Comparison of ENCODE assay signal across 8 cellular contexts in the genomic region with DNA sequence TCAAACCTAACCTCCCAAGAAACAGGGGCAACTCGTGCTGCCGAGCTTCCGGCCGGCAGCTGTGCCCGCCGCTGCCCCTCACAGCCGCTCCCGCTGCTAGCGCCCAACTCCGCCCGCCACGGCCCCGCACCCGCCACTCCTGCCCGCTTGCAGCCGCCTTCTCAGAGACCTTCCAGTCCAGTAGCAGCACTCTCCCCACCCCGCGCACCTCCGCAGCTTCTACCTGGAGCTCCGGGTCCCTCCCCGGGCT. TPM values are rescaled to one million over a fixed set of nuclear protein-coding genes. Genes with fewer than 3 reads are reported as not detected.
DNase-seq lines count a peak whose midpoint lies in the region; ATAC-seq and TF ChIP-seq lines count a peak whose summit lies in the region.

No MANE protein-coding gene starts in this region.

- peak overlapping the region; percentile 80 to 81 for H3K4me3 ChIP-seq in SK-N-SH (ENCODE audit: low read depth in 2 of 2, low read length in 1 of 2)
- H3K4me3 ChIP-seq in rectal smooth muscle tissue (ENCODE audit: low read length) = peak overlapping the region; percentile 99

- H3K4me3 Mint-ChIP-seq in activated CD4-positive, alpha-beta T cell treated with anti-CD3 and anti-CD28 coated beads for 36 hours = peak overlapping the region; percentile 94

- no peaks in the 10 kb centered on the region for H3K79me2 ChIP-seq in SK-N-SH (ENCODE audit: insufficient read depth)

- no peak for DNase-seq in activated CD4-positive, alpha-beta T cell treated with anti-CD3 and anti-CD28 coated beads for 36 hours
- no peak for DNase-seq in activated CD4-positive, alpha-beta T cell treated with anti-CD3 and anti-CD28 coated beads, Interleukin-2, amount 50 U/mL, for 4 hours
- DNase-seq in SK-N-SH (no peak), foreskin keratinocyte (no peak), GDM1 (lab: John Stamatoyannopoulos, UW) (no peak)
- DNase-seq in activated CD4-positive, alpha-beta T cell treated with anti-CD3 and anti-CD28 coated beads, Interleukin-2, amount 50 U/mL, for 48 hours = no peak

- H3K27me3 ChIP-seq in SK-N-SH (ENCODE audit: insufficient read depth) (no peaks in the 10 kb centered on the region), foreskin keratinocyte (no peaks in the 10 kb centered on the region), rectal smooth muscle tissue (ENCODE audit: control insufficient read depth, insufficient read depth, low read length) (no peaks in the 10 kb centered on the region)

- H3K27me3 Mint-ChIP-seq in activated CD4-positive, alpha-beta T cell treated with anti-CD3 and anti-CD28 coated beads for 36 hours = no peaks in the 10 kb centered on the region

- TF ChIP-seq CTCF in SK-N-SH (IDR thresholded peaks at IDR 0.05) (no peak), foreskin keratinocyte (conservative IDR thresholded peaks at IDR 0.05) (no peak)

- H3K27ac Mint-ChIP-seq in activated CD4-positive, alpha-beta T cell treated with anti-CD3 and anti-CD28 coated beads for 36 hours = peak overlapping the region; percentile 80

- intact Hi-C loops in activated CD4-positive, alpha-beta T cell treated with anti-CD3 and anti-CD28 coated beads for 36 hours (cut with DNase I, micrococcal nuclease) = loop anchor here (1.0 to 5.0 kb wide), 8 partner anchors 14 to 1422 kb away; a partner anchor contains a TSS

- no peaks in the 10 kb centered on the region for H3K9me2 ChIP-seq in SK-N-SH

- H3K36me3 ChIP-seq in SK-N-SH (replicated peaks in 1 of 2; ENCODE audit: control insufficient read depth in 1 of 2, insufficient read depth in 2 of 2, low read length in 1 of 2) = no peaks in the 10 kb centered on the region
- no peaks in the 10 kb centered on the region for H3K36me3 ChIP-seq in rectal smooth muscle tissue (ENCODE audit: control insufficient read depth, insufficient read depth, low read length)

- no peaks in the 10 kb centered on the region for H3K9me3 Mint-ChIP-seq in activated CD4-positive, alpha-beta T cell treated with anti-CD3 and anti-CD28 coated beads for 36 hours (ENCODE audit: low read depth)

- H3K9ac ChIP-seq in SK-N-SH = peak overlapping the region; percentile 42; the same call in 1 of the 2 replicates
- peak overlapping the region; percentile 77 for H3K9ac ChIP-seq in rectal smooth muscle tissue (ENCODE audit: low read length)

- peak overlapping the region; percentile 97 for H2AFZ ChIP-seq in SK-N-SH (ENCODE audit: low read depth)

- H3K9me3 ChIP-seq in SK-N-SH = no peaks in the 10 kb centered on the region

- peak overlapping the region; percentile 93 for H3K4me2 ChIP-seq in SK-N-SH

- H3K4me1 Mint-ChIP-seq in activated CD4-positive, alpha-beta T cell treated with anti-CD3 and anti-CD28 coated beads for 36 hours = peaks cover 16% of the 10 kb centered on the region

- H3K4me1 ChIP-seq in SK-N-SH (ENCODE audit: control insufficient read depth in 1 of 2, insufficient read depth in 2 of 2, low read depth in 1 of 2, low read length in 1 of 2) = peaks cover 0 to 3% of the 10 kb centered on the region in 2 experiments; a peak in 2 of 4 replicates
- H3K4me1 ChIP-seq in foreskin keratinocyte = peaks cover 11% of the 10 kb centered on the region
- H3K4me1 ChIP-seq in rectal smooth muscle tissue (ENCODE audit: control insufficient read depth, insufficient read depth, low read length) = no peaks in the 10 kb centered on the region

- POLR2A ChIA-PET in activated CD4-positive, alpha-beta T cell treated with anti-CD3 and anti-CD28 coated beads for 36 hours (lab: Charles Lee) = interaction anchor here (1.0 to 2.6 kb wide), 5 partner anchors 13 to 369 kb away, joined by 3 to 15 read pairs (median 5); a partner anchor contains a TSS
- POLR2A ChIA-PET in SK-N-SH (lab: Yijun Ruan, JAX) = interaction anchor here (0.7 to 1.8 kb wide), 4 partner anchors 14 to 196 kb away, joined by 3 to 20 read pairs (median 8); a partner anchor contains a TSS

- peaks cover 3% of the 10 kb centered on the region for H3K36me3 Mint-ChIP-seq in activated CD4-positive, alpha-beta T cell treated with anti-CD3 and anti-CD28 coated beads for 36 hours (ENCODE audit: low read depth)

- H3K27ac ChIP-seq in SK-N-SH (ENCODE audit: low read depth in 2 of 2, low read length in 1 of 2) = peak overlapping the region in 1 of 2 experiments; percentile 67; a peak in 2 of 4 replicates
- H3K27ac ChIP-seq in foreskin keratinocyte = no peak overlapping the region
- no peak overlapping the region for H3K27ac ChIP-seq in rectal smooth muscle tissue (ENCODE audit: low read depth, low read length)

- ATAC-seq in activated CD4-positive, alpha-beta T cell treated with anti-CD3 and anti-CD28 coated beads for 36 hours = no peak
- ATAC-seq in HG02970 (IDR thresholded peaks at IDR 0.05; ENCODE audit: low FRiP score, unreplicated experiment) (peak; percentile 33), foreskin keratinocyte (peak; percentile 53)

- peaks cover 9% of the 10 kb centered on the region for H3F3A ChIP-seq in SK-N-SH (replicated peaks; ENCODE audit: insufficient read depth)

- 8% methylated on average over 2 of the region's 21 CpGs for WGBS in SK-N-SH (ENCODE audit: low lambda C conversion rate)

- no peak for TF ChIP-seq EP300 in SK-N-SH (IDR thresholded peaks at IDR 0.05; ENCODE audit: borderline replicate concordance in 1 of 2, low read depth in 1 of 2, low read length in 1 of 2)

- no peak for TF ChIP-seq RAD21 in SK-N-SH (IDR thresholded peaks at IDR 0.05; ENCODE audit: low read length)

- no peaks in the 10 kb centered on the region for H4K20me1 ChIP-seq in SK-N-SH (ENCODE audit: insufficient read depth)

- CTCF ChIA-PET in activated CD4-positive, alpha-beta T cell treated with anti-CD3 and anti-CD28 coated beads for 36 hours (lab: Charles Lee) = interaction anchor here (0.5 to 1.6 kb wide), 7 partner anchors 17 to 449 kb away, joined by 3 to 7 read pairs (median 4); a partner anchor contains a TSS
- CTCF ChIA-PET in SK-N-SH (lab: Yijun Ruan, JAX) = interaction anchor here (0.6 to 1.7 kb wide), 3 partner anchors 15 to 649 kb away, joined by 3 to 6 read pairs (median 4); a partner anchor contains a TSS

TF ChIP-seq in SK-N-SH, 30 proteins besides CTCF, POLR2A, EP300 and RAD21 (continues in another document):
- TF ChIP-seq, protein P1, sequence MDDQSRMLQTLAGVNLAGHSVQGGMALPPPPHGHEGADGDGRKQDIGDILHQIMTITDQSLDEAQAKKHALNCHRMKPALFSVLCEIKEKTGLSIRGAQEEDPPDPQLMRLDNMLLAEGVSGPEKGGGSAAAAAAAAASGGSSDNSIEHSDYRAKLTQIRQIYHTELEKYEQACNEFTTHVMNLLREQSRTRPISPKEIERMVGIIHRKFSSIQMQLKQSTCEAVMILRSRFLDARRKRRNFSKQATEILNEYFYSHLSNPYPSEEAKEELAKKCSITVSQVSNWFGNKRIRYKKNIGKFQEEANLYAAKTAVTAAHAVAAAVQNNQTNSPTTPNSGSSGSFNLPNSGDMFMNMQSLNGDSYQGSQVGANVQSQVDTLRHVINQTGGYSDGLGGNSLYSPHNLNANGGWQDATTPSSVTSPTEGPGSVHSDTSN (IDR thresholded peaks at IDR 0.05) = no peak
- TF ChIP-seq CHD2 (IDR thresholded peaks at IDR 0.05; ENCODE audit: low read length, partially characterized antibody) = no peak
- TF ChIP-seq ELF1 (IDR thresholded peaks at IDR 0.05) = 0 out of 2 replicates have a peak, but pooled peaks have one; percentile 6
- no peak for TF ChIP-seq FOXM1 (IDR thresholded peaks at IDR 0.05; ENCODE audit: low read depth)
- 0 out of 2 replicates have a peak, but pooled peaks have one; percentile 10 for TF ChIP-seq RFX5 (IDR thresholded peaks at IDR 0.05; ENCODE audit: low read length)
- TF ChIP-seq GABPA (IDR thresholded peaks at IDR 0.05; ENCODE audit: low read depth) = no peak
- no peak for TF ChIP-seq SIN3A (IDR thresholded peaks at IDR 0.05; ENCODE audit: borderline replicate concordance, low read depth, low read length)
- TF ChIP-seq RXRA (IDR thresholded peaks at IDR 0.05; ENCODE audit: borderline replicate concordance, low read depth) = no peak
- peak; percentile 27; the same call in 1 of the 2 replicates for TF ChIP-seq MXI1 (IDR thresholded peaks at IDR 0.05; ENCODE audit: low read depth, low read length)
- TF ChIP-seq FOSL2 (IDR thresholded peaks at IDR 0.05; ENCODE audit: borderline replicate concordance, low read depth) = no peak
- TF ChIP-seq YY1 (IDR thresholded peaks at IDR 0.05; ENCODE audit: low read depth) = no peak

RNA-seq across cellular contexts. Expression of a gene that starts 0.7 kb away (rescaled TPM):
- total RNA-seq in activated CD4-positive, alpha-beta T cell treated with anti-CD3 and anti-CD28 coated beads for 36 hours = 1 to 10 TPM in 1 of 2 experiments, under 1 TPM in 1; 0.87 to 1.1 TPM
- polyA plus RNA-seq in SK-N-SH (2012; rRNA removed) (0.25 and 0.41 TPM in 2 replicates), foreskin keratinocyte (0.36 and 0.50 TPM in 2 replicates)
- polyA plus RNA-seq in SK-N-SH (2012; cell fraction: cytosol; rRNA removed) = 0.51 and 0.58 TPM in 2 replicates
- polyA plus RNA-seq in SK-N-SH (2012; cell fraction: nucleus; rRNA removed) = 0.28 and 0.29 TPM in 2 replicates
- total RNA-seq in foreskin keratinocyte = 0.44 and 0.60 TPM in 2 replicates

RNA-seq across cellular contexts. Expression of a gene that starts 14.0 kb away (rescaled TPM):
- total RNA-seq in activated CD4-positive, alpha-beta T cell treated with anti-CD3 and anti-CD28 coated beads for 36 hours = 1 to 10 TPM; 6.4 to 9.4 TPM
- 1.8 and 2.0 TPM in 2 replicates for polyA plus RNA-seq in SK-N-SH (2012; rRNA removed)
- polyA plus RNA-seq in SK-N-SH (2012; cell fraction: cytosol; rRNA removed) = 3.1 and 5.0 TPM in 2 replicates
- 1.1 and 3.3 TPM in 2 replicates for polyA plus RNA-seq in SK-N-SH (2012; cell fraction: nucleus; rRNA removed)
- total RNA-seq in foreskin keratinocyte = 3.0 and 4.1 TPM in 2 replicates
- polyA plus RNA-seq in foreskin keratinocyte = 1.1 and 1.3 TPM in 2 replicates

RNA-seq across cellular contexts. Expression of a gene that starts 14.0 kb away (rescaled TPM):
- total RNA-seq in activated CD4-positive, alpha-beta T cell treated with anti-CD3 and anti-CD28 coated beads for 36 hours = 1 to 10 TPM; 4.6 to 4.7 TPM
- 5.4 and 8.7 TPM in 2 replicates for polyA plus RNA-seq in SK-N-SH (2012; rRNA removed)
- 6.3 and 7.0 TPM in 2 replicates for polyA plus RNA-seq in SK-N-SH (2012; cell fraction: cytosol; rRNA removed)
- polyA plus RNA-seq in SK-N-SH (2012; cell fraction: nucleus; rRNA removed) = 12.9 and 16.6 TPM in 2 replicates
- 3.0 and 3.8 TPM in 2 replicates for total RNA-seq in foreskin keratinocyte
- 2.2 and 2.4 TPM in 2 replicates for polyA plus RNA-seq in foreskin keratinocyte

RNA-seq across cellular contexts. Expression of a gene that starts 40.1 kb away (rescaled TPM):
- 10 to 100 TPM; 66.3 to 70.9 TPM for total RNA-seq in activated CD4-positive, alpha-beta T cell treated with anti-CD3 and anti-CD28 coated beads for 36 hours
- 11.8 and 15.7 TPM in 2 replicates for polyA plus RNA-seq in SK-N-SH (2012; rRNA removed)
- polyA plus RNA-seq in SK-N-SH (2012; cell fraction: cytosol; rRNA removed) = 17.5 and 25.5 TPM in 2 replicates
- 17.7 and 28.8 TPM in 2 replicates for polyA plus RNA-seq in SK-N-SH (2012; cell fraction: nucleus; rRNA removed)
- total RNA-seq in foreskin keratinocyte = 33.3 and 34.6 TPM in 2 replicates
- polyA plus RNA-seq in foreskin keratinocyte = 35.7 and 40.6 TPM in 2 replicates

RNA-seq across cellular contexts. Expression of a gene that starts 40.2 kb away (rescaled TPM):
- 10 to 100 TPM; 30.8 to 31.2 TPM for total RNA-seq in activated CD4-positive, alpha-beta T cell treated with anti-CD3 and anti-CD28 coated beads for 36 hours
- polyA plus RNA-seq in SK-N-SH (2012; rRNA removed) (14.9 and 18.4 TPM in 2 replicates), foreskin keratinocyte (25.3 and 30.2 TPM in 2 replicates)
- 22.4 and 23.2 TPM in 2 replicates for polyA plus RNA-seq in SK-N-SH (2012; cell fraction: cytosol; rRNA removed)
- polyA plus RNA-seq in SK-N-SH (2012; cell fraction: nucleus; rRNA removed) = 3.8 and 10.6 TPM in 2 replicates
- 37.0 and 38.2 TPM in 2 replicates for total RNA-seq in foreskin keratinocyte
